In genomic region chr4:1226167-1226514, GRCh38 we compare ENCODE assay signal across 21 cellular contexts. TPM values are rescaled to one million over a fixed set of nuclear protein-coding genes. Genes with fewer than 3 reads are reported as not detected.
DNase-seq lines count a peak whose midpoint lies in the region; ATAC-seq and TF ChIP-seq lines count a peak whose summit lies in the region.
"Had no signal": no experiment of that assay in that cellular context is flagged by ENCODE, and none has a peak within 500 bp of the region (broad histone marks: within the 10 kb centered on the region; RNA-seq: fewer than 3 reads in every experiment).

No MANE protein-coding gene starts in this region.

- H3K4me3 ChIP-seq in right atrium auricular region (peak overlapping the region in 1 of 2 donors; percentile 1), mesenchymal stem cell (ENCODE audit: insufficient read depth in 1 of 2, low read depth in 1 of 2, low read length in 2 of 2) (no peak overlapping the region), upper lobe of right lung (no peak overlapping the region)
- H3K4me3 ChIP-seq: PC-9, SJSA1 had no signal

- H3K27me3 ChIP-seq in right atrium auricular region (no peaks in the 10 kb centered on the region), mesenchymal stem cell (ENCODE audit: control insufficient read depth in 1 of 2, insufficient read depth in 1 of 2, low read length in 2 of 2) (no peaks in the 10 kb centered on the region), upper lobe of right lung (no peaks in the 10 kb centered on the region)
- H3K27me3 ChIP-seq: SJSA1 had no signal

- no peak overlapping the region for H3K14ac ChIP-seq in mesenchymal stem cell (ENCODE audit: low read length in 2 of 2)

- TF ChIP-seq CTCF in right atrium auricular region (IDR thresholded peaks at IDR 0.05) (no peak), upper lobe of right lung (IDR thresholded peaks at IDR 0.05) (no peak)

- ATAC-seq in Right ventricle myocardium superior (ENCODE audit: poor library complexity) (peak; percentile 66), upper lobe of right lung (peak; percentile 37), GM19023 (IDR thresholded peaks at IDR 0.05; ENCODE audit: unreplicated experiment) (no peak), GM18520 (IDR thresholded peaks at IDR 0.05; ENCODE audit: unreplicated experiment) (no peak), GM19395 (IDR thresholded peaks at IDR 0.05; ENCODE audit: unreplicated experiment) (no peak)

- H3K27ac ChIP-seq in right atrium auricular region (peak overlapping the region in 1 of 2 donors; percentile 23), mesenchymal stem cell (ENCODE audit: low read length, poor library complexity, severe bottlenecking) (no peak overlapping the region), upper lobe of right lung (no peak overlapping the region)
- H3K27ac ChIP-seq: PC-9, SJSA1 had no signal

- no peak overlapping the region for H3K9ac ChIP-seq in mesenchymal stem cell (ENCODE audit: low read length)

- DNase-seq in Right ventricle myocardium superior (peak; percentile 86), right atrium auricular region (ENCODE audit: low spot score) (peak; percentile 76), mesenchymal stem cell (no peak), upper lobe of right lung (no peak)
- DNase-seq: ACHN; C1 segment of cervical spinal cord; CD8-positive, alpha-beta memory T cell; DMS53; EL; H9; IMR-90; NCI-H1417; NCI-H187; NCI-H2227 treated with DMSO at 0.1 percent for 48 hours; NCI-H510A treated with DMSO at 0.1 percent for 48 hours; PC-9 had no signal

- 93% methylated on average over 15 of the region's 15 CpGs for WGBS in mesenchymal stem cell

- H2BK120ac ChIP-seq in mesenchymal stem cell (ENCODE audit: low read depth, low read length) = no peak overlapping the region

- no peak overlapping the region for H3K23ac ChIP-seq in mesenchymal stem cell (ENCODE audit: low read length in 2 of 2)

- H3K9me3 ChIP-seq in right atrium auricular region = no peaks in the 10 kb centered on the region
- H3K9me3 ChIP-seq in mesenchymal stem cell (ENCODE audit: control insufficient read depth, low read length) = no peaks in the 10 kb centered on the region
- no peaks in the 10 kb centered on the region for H3K9me3 ChIP-seq in upper lobe of right lung
- H3K9me3 ChIP-seq: SJSA1 had no signal

- intact Hi-C loops in Right ventricle myocardium superior (cut with DNase I) (no loop called here), upper lobe of right lung (cut with DNase I) (no loop called here)

- no peak overlapping the region for H3K4me2 ChIP-seq in mesenchymal stem cell (ENCODE audit: low read length, poor library complexity, severe bottlenecking)
- H3K4me2 ChIP-seq: PC-9 had no signal

- no peak overlapping the region for H2BK5ac ChIP-seq in mesenchymal stem cell (ENCODE audit: low read depth, low read length, poor library complexity, severe bottlenecking)

- H3K36me3 ChIP-seq in right atrium auricular region (peaks cover 90% of the 10 kb centered on the region), mesenchymal stem cell (ENCODE audit: control insufficient read depth in 1 of 2, insufficient read depth in 2 of 2, low read depth in 1 of 2, low read length in 2 of 2) (peaks cover 81 to 100% of the 10 kb centered on the region in 2 experiments), upper lobe of right lung (peaks cover 91% of the 10 kb centered on the region)

- no peak overlapping the region for H3K18ac ChIP-seq in mesenchymal stem cell (ENCODE audit: low read depth in 1 of 2, low read length in 2 of 2)

- no peak overlapping the region for H2AK5ac ChIP-seq in mesenchymal stem cell (ENCODE audit: low read length, severe bottlenecking)

- H4K91ac ChIP-seq in mesenchymal stem cell (ENCODE audit: low read length) = no peak overlapping the region

- peaks cover 65% of the 10 kb centered on the region for H3K79me1 ChIP-seq in mesenchymal stem cell (replicated peaks; ENCODE audit: low read length, poor library complexity, severe bottlenecking)

- peak overlapping the region; percentile 53 for H4K8ac ChIP-seq in mesenchymal stem cell (ENCODE audit: low read length)

- H3K4me1 ChIP-seq in right atrium auricular region (peaks cover 0 to 18% of the 10 kb centered on the region in 2 donors), mesenchymal stem cell (ENCODE audit: control insufficient read depth, insufficient read depth, low read depth, low read length) (peaks cover under 1% of the 10 kb centered on the region), upper lobe of right lung (no peaks in the 10 kb centered on the region)
- H3K4me1 ChIP-seq: SJSA1 had no signal

- no peak overlapping the region for H2BK12ac ChIP-seq in mesenchymal stem cell (ENCODE audit: low read length in 2 of 2)

- H2BK15ac ChIP-seq in mesenchymal stem cell (ENCODE audit: low read depth, poor library complexity, severe bottlenecking) = peak overlapping the region; percentile 1

- H3K4ac ChIP-seq in mesenchymal stem cell (ENCODE audit: low read depth in 1 of 2, low read length in 2 of 2) = no peak overlapping the region

- no peak overlapping the region for H2AFZ ChIP-seq in mesenchymal stem cell (ENCODE audit: low read depth, low read length)
- H2AFZ ChIP-seq: PC-9 had no signal

RNA-seq across cellular contexts. Expression of gene CTBP1, which starts 22.8 kb away (rescaled TPM):
- total RNA-seq in Right ventricle myocardium superior = 133 TPM
- total RNA-seq in right atrium auricular region = 100 to 1,000 TPM; 104 to 140 TPM
- 96.7 TPM for polyA plus RNA-seq in mesenchymal stem cell (2013, experiment 1 of 2)
- 92.8 TPM for polyA plus RNA-seq in mesenchymal stem cell (2013, experiment 2 of 2)
- total RNA-seq in upper lobe of right lung = 169 TPM

RNA-seq across cellular contexts. Expression of gene SPON2, which starts 53.8 kb away (rescaled TPM):
- total RNA-seq in Right ventricle myocardium superior = 15.6 TPM
- 10 to 100 TPM; 13.0 to 20.8 TPM for total RNA-seq in right atrium auricular region
- polyA plus RNA-seq in mesenchymal stem cell (2013, experiment 1 of 2) = 3,023 TPM
- 3,062 TPM for polyA plus RNA-seq in mesenchymal stem cell (2013, experiment 2 of 2)
- 43.9 TPM for total RNA-seq in upper lobe of right lung
- total RNA-seq: HT1080 had no signal

Comparison
In these comparisons a context has a peak if more than half of its experiments do, and no peak if none do; other contexts are left out.
1. ATAC-seq: peak in Right ventricle myocardium superior (single experiment) and upper lobe of right lung (single experiment); none in GM19023 (single experiment), GM18520 (single experiment) and GM19395 (single experiment).
2. DNase-seq: peak in Right ventricle myocardium superior (single experiment) and right atrium auricular region (single experiment); none in mesenchymal stem cell (single experiment) and upper lobe of right lung (single experiment).